In genomic region chr2:79596403-79596802, GRCh38 we compare ENCODE assay signal across 19 cellular contexts.
DNase-seq lines count a peak whose midpoint lies in the region; ATAC-seq and TF ChIP-seq lines count a peak whose summit lies in the region.
"Had no signal": no experiment of that assay in that cellular context is flagged by ENCODE, and none has a peak within 500 bp of the region (broad histone marks: within the 10 kb centered on the region; RNA-seq: fewer than 3 reads in every experiment).

No MANE protein-coding gene starts in this region.

- H3K27ac ChIP-seq in GM23338 (ENCODE audit: low read depth), result peak overlapping the region; percentile 77
- H3K27ac ChIP-seq in HUES48 (ENCODE audit: low read depth, low read length), result peak overlapping the region; percentile 7
- peak overlapping the region; percentile 1 for H3K27ac ChIP-seq in iPS-20b (ENCODE audit: low read length)
- H3K27ac ChIP-seq: 22Rv1, BLaER1, C4-2B had no signal

- no peaks in the 10 kb centered on the region for H4K20me1 ChIP-seq in GM23338 (replicated peaks; ENCODE audit: insufficient read depth)
- H4K20me1 ChIP-seq: BLaER1 had no signal

- H3K79me2 ChIP-seq in GM23338 (replicated peaks; ENCODE audit: insufficient read depth), result no peaks in the 10 kb centered on the region

- H3F3A ChIP-seq in GM23338 (replicated peaks; ENCODE audit: low read depth), result peaks cover 5% of the 10 kb centered on the region; the same call in 1 of the 2 replicates

- H3K4me1 ChIP-seq in GM23338 (ENCODE audit: insufficient read depth) (peaks cover 21% of the 10 kb centered on the region), HUES48 (ENCODE audit: control insufficient read depth, insufficient read depth, low read length) (peaks cover 18% of the 10 kb centered on the region), iPS-20b (ENCODE audit: insufficient read depth, low read length) (peaks cover 19% of the 10 kb centered on the region; the same call in 1 of the 2 replicates), HAP-1 (no peaks in the 10 kb centered on the region)
- H3K4me1 ChIP-seq: BLaER1, Caco-2 had no signal

- H3K9me2 ChIP-seq in GM23338 (ENCODE audit: insufficient read depth), result peaks cover 5% of the 10 kb centered on the region; the same call in 1 of the 2 replicates

- in situ Hi-C loops in HAP-1 (cut with MboI; ENCODE audit: low sequenced_read_pairs), result no loop called here

- H3K4me1 Mint-ChIP-seq in GM23338 (peaks cover 2% of the 10 kb centered on the region), WTC11 (peaks cover 2% of the 10 kb centered on the region)
- no peaks in the 10 kb centered on the region for H3K4me1 Mint-ChIP-seq in activated CD8-positive, alpha-beta T cell treated with anti-CD3 and anti-CD28 coated beads, Interleukin-2, amount 10 ng/mL, durations not matched to agents 7 days and 5 days (ENCODE audit: low read depth)
- H3K4me1 Mint-ChIP-seq: B cell; CD4-positive, CD25-positive, alpha-beta regulatory T cell had no signal

- peak; percentile 62 for DNase-seq in GM23338 (ENCODE audit: low spot score)
- DNase-seq in WTC11 (ENCODE audit: low spot score), result no peak
- DNase-seq in HAP-1 (ENCODE audit: low spot score in 2 of 2), result no peak
- no peak for DNase-seq in NK-92 treated with Interleukin-12 subunit alpha and Interleukin-12 subunit beta, amount 100 ng/mL, for 24 hours (lab: John Stamatoyannopoulos, UW)
- DNase-seq in dermis blood vessel endothelial cell, result no peak
- no peak for DNase-seq in activated CD8-positive, alpha-beta T cell treated with anti-CD3 and anti-CD28 coated beads, Interleukin-2, amount 10 ng/mL, durations not matched to agents 7 days and 5 days
- DNase-seq: Caco-2; CD4-positive, CD25-positive, alpha-beta regulatory T cell; CD8-positive, alpha-beta T cell; DMS153; DND-41; GOT3; HCEC 1CT had no signal

- no peak overlapping the region for H3K4me3 Mint-ChIP-seq in GM23338
- no peak overlapping the region for H3K4me3 Mint-ChIP-seq in WTC11
- no peak overlapping the region for H3K4me3 Mint-ChIP-seq in activated CD8-positive, alpha-beta T cell treated with anti-CD3 and anti-CD28 coated beads, Interleukin-2, amount 10 ng/mL, durations not matched to agents 7 days and 5 days
- H3K4me3 Mint-ChIP-seq: B cell; CD4-positive, CD25-positive, alpha-beta regulatory T cell; CD8-positive, alpha-beta T cell had no signal

- peak; percentile 92 for ATAC-seq in GM23338
- peak; percentile 81 for ATAC-seq in WTC11
- ATAC-seq in activated CD8-positive, alpha-beta T cell treated with anti-CD3 and anti-CD28 coated beads, Interleukin-2, amount 10 ng/mL, durations not matched to agents 7 days and 5 days, result no peak
- ATAC-seq: CD8-positive, alpha-beta T cell had no signal

- H3K36me3 Mint-ChIP-seq in GM23338 (ENCODE audit: low read depth), result peaks cover 12% of the 10 kb centered on the region
- peaks cover 6% of the 10 kb centered on the region; the same call in 1 of the 2 replicates for H3K36me3 Mint-ChIP-seq in WTC11
- H3K36me3 Mint-ChIP-seq in activated CD8-positive, alpha-beta T cell treated with anti-CD3 and anti-CD28 coated beads, Interleukin-2, amount 10 ng/mL, durations not matched to agents 7 days and 5 days (ENCODE audit: low read depth), result no peaks in the 10 kb centered on the region
- H3K36me3 Mint-ChIP-seq: CD4-positive, CD25-positive, alpha-beta regulatory T cell; CD8-positive, alpha-beta T cell had no signal

- H3K27me3 Mint-ChIP-seq in GM23338 (ENCODE audit: insufficient read depth, low read depth, poor library complexity) (no peaks in the 10 kb centered on the region), WTC11 (ENCODE audit: low read depth) (no peaks in the 10 kb centered on the region)
- H3K27me3 Mint-ChIP-seq in activated CD8-positive, alpha-beta T cell treated with anti-CD3 and anti-CD28 coated beads, Interleukin-2, amount 10 ng/mL, durations not matched to agents 7 days and 5 days (ENCODE audit: low read depth), result no peaks in the 10 kb centered on the region
- H3K27me3 Mint-ChIP-seq: B cell; CD4-positive, CD25-positive, alpha-beta regulatory T cell had no signal

- H2AFZ ChIP-seq in GM23338, result no peak overlapping the region

- TF ChIP-seq CTCF in GM23338 (conservative IDR thresholded peaks at IDR 0.05; ENCODE audit: low read depth in 2 of 2) (no peak), WTC11 (IDR thresholded peaks at IDR 0.05) (no peak)

- H3K27ac Mint-ChIP-seq in GM23338, result 0 out of 2 replicates have a peak overlapping the region, but pooled peaks have one; percentile 66
- H3K27ac Mint-ChIP-seq in WTC11, result peak overlapping the region; percentile 85
- no peak overlapping the region for H3K27ac Mint-ChIP-seq in activated CD8-positive, alpha-beta T cell treated with anti-CD3 and anti-CD28 coated beads, Interleukin-2, amount 10 ng/mL, durations not matched to agents 7 days and 5 days
- H3K27ac Mint-ChIP-seq: B cell; CD8-positive, alpha-beta T cell had no signal

- H3K27me3 ChIP-seq in GM23338 (ENCODE audit: insufficient read depth) (no peaks in the 10 kb centered on the region), HUES48 (ENCODE audit: control insufficient read depth, insufficient read depth, low read length) (no peaks in the 10 kb centered on the region), iPS-20b (ENCODE audit: insufficient read depth, low read length) (no peaks in the 10 kb centered on the region), HAP-1 (ENCODE audit: low read depth) (no peaks in the 10 kb centered on the region)
- H3K27me3 ChIP-seq: BLaER1 had no signal

- POLR2A ChIA-PET in WTC11 (lab: Charles Lee), result no interaction called here
- POLR2A ChIA-PET in activated CD8-positive, alpha-beta T cell treated with anti-CD3 and anti-CD28 coated beads, Interleukin-2, amount 10 ng/mL, durations not matched to agents 7 days and 5 days (lab: Charles Lee), result no interaction called here

- H3K4me2 ChIP-seq in GM23338, result peak overlapping the region; percentile 62
- H3K4me2 ChIP-seq: BLaER1 had no signal

- CTCF ChIA-PET in WTC11 (lab: Charles Lee), result interaction anchor here (1.3 to 2.0 kb wide), 2 partner anchors 16 to 74 kb away, joined by 5 to 8 read pairs; no protein-coding TSS in a partner anchor
- CTCF ChIA-PET in activated CD8-positive, alpha-beta T cell treated with anti-CD3 and anti-CD28 coated beads, Interleukin-2, amount 10 ng/mL, durations not matched to agents 7 days and 5 days (lab: Charles Lee), result no interaction called here

- H3K9ac ChIP-seq in HUES48 (ENCODE audit: low read depth, low read length) (no peak overlapping the region), iPS-20b (ENCODE audit: low read depth, low read length) (no peak overlapping the region)
- H3K9ac ChIP-seq: BLaER1 had no signal

- no peaks in the 10 kb centered on the region; the same call in 2 of the 3 replicates for H3K9me3 Mint-ChIP-seq in GM23338
- H3K9me3 Mint-ChIP-seq in WTC11, result peaks cover 15% of the 10 kb centered on the region; the same call in 1 of the 2 replicates
- H3K9me3 Mint-ChIP-seq in activated CD8-positive, alpha-beta T cell treated with anti-CD3 and anti-CD28 coated beads, Interleukin-2, amount 10 ng/mL, durations not matched to agents 7 days and 5 days (ENCODE audit: insufficient read depth), result peaks cover 16% of the 10 kb centered on the region

- H3K4me3 ChIP-seq in GM23338 (no peak overlapping the region), HUES48 (ENCODE audit: low read depth, low read length) (no peak overlapping the region), iPS-20b (ENCODE audit: low read length) (no peak overlapping the region), HAP-1 (no peak overlapping the region)
- H3K4me3 ChIP-seq: BLaER1 had no signal

- H3K9me3 ChIP-seq in HUES48 (ENCODE audit: control insufficient read depth, insufficient read depth, low read length) (0 out of 2 replicates have a peak, but pooled peaks cover 2% of the 10 kb centered on the region), iPS-20b (ENCODE audit: insufficient read depth, low read depth, low read length) (no peaks in the 10 kb centered on the region), HAP-1 (no peaks in the 10 kb centered on the region)
- H3K9me3 ChIP-seq: BLaER1, Caco-2 had no signal

- no peaks in the 10 kb centered on the region for H3K36me3 ChIP-seq in GM23338 (ENCODE audit: insufficient read depth)
- no peaks in the 10 kb centered on the region for H3K36me3 ChIP-seq in HUES48 (ENCODE audit: control insufficient read depth, insufficient read depth, low read length)
- no peaks in the 10 kb centered on the region for H3K36me3 ChIP-seq in iPS-20b (ENCODE audit: insufficient read depth, low read depth, low read length)
- no peaks in the 10 kb centered on the region for H3K36me3 ChIP-seq in HAP-1 (replicated peaks)
- H3K36me3 ChIP-seq: BLaER1 had no signal

TF ChIP-seq in GM23338, 12 proteins besides CTCF, POLR2A, EP300 and RAD21 (continues in another document):
- TF ChIP-seq STAT1 (IDR thresholded peaks at IDR 0.05; ENCODE audit: unreplicated experiment), result no peak
- no peak for TF ChIP-seq POLR2AphosphoS5 (IDR thresholded peaks at IDR 0.05; ENCODE audit: low read depth)
- TF ChIP-seq JUNB (IDR thresholded peaks at IDR 0.05; ENCODE audit: unreplicated experiment), result no peak

TF ChIP-seq in WTC11, 78 proteins besides CTCF, POLR2A, EP300 and RAD21 (continues in another document):
- no peak for TF ChIP-seq STAT6 (CRISPR knock-in tag; conservative IDR thresholded peaks at IDR 0.05; ENCODE audit: low read depth)
- TF ChIP-seq, protein P1, sequence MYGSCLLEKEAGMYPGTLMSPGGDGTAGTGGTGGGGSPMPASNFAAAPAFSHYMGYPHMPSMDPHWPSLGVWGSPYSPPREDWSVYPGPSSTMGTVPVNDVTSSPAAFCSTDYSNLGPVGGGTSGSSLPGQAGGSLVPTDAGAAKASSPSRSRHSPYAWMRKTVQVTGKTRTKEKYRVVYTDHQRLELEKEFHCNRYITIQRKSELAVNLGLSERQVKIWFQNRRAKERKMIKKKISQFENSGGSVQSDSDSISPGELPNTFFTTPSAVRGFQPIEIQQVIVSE (CRISPR knock-in tag; IDR thresholded peaks at IDR 0.05; ENCODE audit: borderline replicate concordance), result no peak
- TF ChIP-seq NFE2L1 (CRISPR knock-in tag; IDR thresholded peaks at IDR 0.05), result no peak
- no peak for TF ChIP-seq TP53 (CRISPR knock-in tag; IDR thresholded peaks at IDR 0.05)

Comparison
In these comparisons a context has a peak if more than half of its experiments do, and no peak if none do; other contexts are left out.
1. H3K27ac ChIP-seq: peak in every context shown above with its lines; median percentile 77 in GM23338; 7 in HUES48; 1 in iPS-20b.